ENCODE assay signal across 23 cellular contexts in the genomic region with DNA sequence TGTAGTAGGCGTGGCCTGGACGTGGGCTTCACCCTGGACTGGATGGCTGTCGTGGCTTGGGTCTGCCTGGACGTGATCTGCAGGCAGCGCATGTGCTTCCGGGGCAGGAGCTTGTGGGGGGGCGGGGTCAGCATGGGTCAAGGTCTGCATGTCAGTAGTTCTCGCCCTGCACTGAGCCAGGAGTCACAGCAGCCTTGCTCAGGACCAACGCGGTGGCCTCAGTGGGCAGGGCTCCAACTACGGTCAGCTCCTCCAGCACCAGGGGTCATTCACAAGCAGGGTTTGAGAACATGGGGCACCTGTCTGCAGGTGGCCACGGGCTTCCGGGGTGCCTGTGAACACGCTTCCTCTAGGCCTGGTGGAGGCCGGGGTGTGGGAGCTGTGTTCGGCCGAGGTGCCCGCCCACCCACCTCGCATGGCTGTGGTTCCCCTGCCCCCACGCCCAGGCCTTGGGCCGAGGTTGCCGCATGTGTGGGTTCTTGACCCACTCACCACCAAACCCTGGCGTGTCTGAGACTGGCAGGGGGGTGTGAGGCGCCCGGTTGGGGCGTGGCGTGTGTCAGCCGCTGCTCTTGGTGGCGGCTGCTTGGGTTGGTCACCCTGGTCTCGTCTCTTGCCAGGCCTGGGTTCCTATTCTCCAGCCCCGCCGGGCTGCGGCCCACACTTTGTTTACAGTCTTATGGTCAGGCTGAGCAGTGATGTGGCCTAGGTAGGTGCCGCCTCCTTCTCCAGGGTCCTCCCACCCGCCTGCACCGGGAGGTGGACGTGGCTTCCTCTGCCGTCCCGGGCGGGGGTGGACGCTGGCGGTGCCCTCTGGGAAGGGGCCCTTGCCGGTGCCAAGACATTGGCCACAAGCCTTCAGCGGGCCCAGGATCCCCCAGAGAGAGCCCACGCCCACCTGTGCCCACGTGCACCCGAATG.
"Had no signal": no experiment of that assay in that cellular context is flagged by ENCODE, and none has a peak within 500 bp of the region (broad histone marks: within the 10 kb centered on the region; RNA-seq: fewer than 3 reads in every experiment).

No MANE protein-coding gene starts in this region.

- H3K9ac ChIP-seq: neural progenitor cell had no signal

- H3K27ac ChIP-seq: body of pancreas, neural progenitor cell, prostate gland, right atrium auricular region, skin epidermis, uterus had no signal

- H3K4me1 ChIP-seq: neural progenitor cell, prostate gland, uterus had no signal

- H3K27ac Mint-ChIP-seq: activated B cell treated with CpG ODN at 0.5 μM for 24 hours; activated CD4-positive, alpha-beta memory T cell treated with anti-CD3 and anti-CD28 coated beads for 36 hours; activated naive CD8-positive, alpha-beta T cell treated with anti-CD3 and anti-CD28 coated beads for 36 hours; activated T-helper 17 cell treated with anti-CD3 and anti-CD28 coated beads, Interleukin-2, amount 50 U/mL, for 72 hours; effector memory CD8-positive, alpha-beta T cell; immature natural killer cell; naive B cell; neural progenitor cell; stimulated activated naive CD8-positive, alpha-beta T cell treated with anti-CD3 and anti-CD28 coated beads, Interleukin-15, Interleukin-2, amounts not matched to agents 100 ng/mL and 50 ng/mL, for 24 hours had no signal

- H3K9me3 Mint-ChIP-seq: activated B cell treated with CpG ODN at 0.5 μM for 24 hours; activated CD4-positive, alpha-beta memory T cell treated with anti-CD3 and anti-CD28 coated beads for 36 hours; activated naive CD8-positive, alpha-beta T cell treated with anti-CD3 and anti-CD28 coated beads for 36 hours; activated T-helper 17 cell treated with anti-CD3 and anti-CD28 coated beads, Interleukin-2, amount 50 U/mL, for 72 hours; effector memory CD8-positive, alpha-beta T cell; immature natural killer cell; naive B cell; neural progenitor cell; stimulated activated naive CD8-positive, alpha-beta T cell treated with anti-CD3 and anti-CD28 coated beads, Interleukin-15, Interleukin-2, amounts not matched to agents 100 ng/mL and 50 ng/mL, for 24 hours had no signal

- H3K4me3 Mint-ChIP-seq: activated B cell treated with CpG ODN at 0.5 μM for 24 hours; activated CD4-positive, alpha-beta memory T cell treated with anti-CD3 and anti-CD28 coated beads for 36 hours; activated naive CD8-positive, alpha-beta T cell treated with anti-CD3 and anti-CD28 coated beads for 36 hours; activated T-helper 17 cell treated with anti-CD3 and anti-CD28 coated beads, Interleukin-2, amount 50 U/mL, for 72 hours; effector memory CD8-positive, alpha-beta T cell; immature natural killer cell; naive B cell; neural progenitor cell; stimulated activated naive CD8-positive, alpha-beta T cell treated with anti-CD3 and anti-CD28 coated beads, Interleukin-15, Interleukin-2, amounts not matched to agents 100 ng/mL and 50 ng/mL, for 24 hours had no signal

- H3K9me3 ChIP-seq: body of pancreas, mucosa of descending colon, prostate gland, right atrium auricular region, tibial nerve, uterus had no signal

- H3K36me3 ChIP-seq: neural progenitor cell, uterus had no signal

- H3K4me1 Mint-ChIP-seq: activated T-helper 17 cell treated with anti-CD3 and anti-CD28 coated beads, Interleukin-2, amount 50 U/mL, for 72 hours had no signal

- H3K27me3 ChIP-seq: body of pancreas, neural progenitor cell, right atrium auricular region, tibial nerve, uterus had no signal

- H3K36me3 Mint-ChIP-seq: naive B cell had no signal

- H3K4me3 ChIP-seq: body of pancreas, mucosa of descending colon, neural progenitor cell, prostate gland, right atrium auricular region, skin epidermis, tibial nerve, uterus had no signal

- DNase-seq: activated B cell treated with CpG ODN at 0.5 μM for 24 hours; activated CD4-positive, alpha-beta memory T cell treated with anti-CD3 and anti-CD28 coated beads for 36 hours; activated CD4-positive, alpha-beta T cell treated with anti-CD3 and anti-CD28 coated beads for 4 hours; activated naive CD4-positive, alpha-beta T cell; activated naive CD8-positive, alpha-beta T cell treated with anti-CD3 and anti-CD28 coated beads for 36 hours; activated T-cell treated with anti-CD3 and anti-CD28 coated beads for 4 hours; amniotic stem cell; body of pancreas; caudate nucleus; effector memory CD8-positive, alpha-beta T cell; immature natural killer cell; mesenchymal stem cell; naive B cell; T-helper 9 cell; uterus had no signal

- H3K27me3 Mint-ChIP-seq: activated B cell treated with CpG ODN at 0.5 μM for 24 hours; activated CD4-positive, alpha-beta memory T cell treated with anti-CD3 and anti-CD28 coated beads for 36 hours; activated naive CD8-positive, alpha-beta T cell treated with anti-CD3 and anti-CD28 coated beads for 36 hours; activated T-helper 17 cell treated with anti-CD3 and anti-CD28 coated beads, Interleukin-2, amount 50 U/mL, for 72 hours; effector memory CD8-positive, alpha-beta T cell; naive B cell; stimulated activated naive CD8-positive, alpha-beta T cell treated with anti-CD3 and anti-CD28 coated beads, Interleukin-15, Interleukin-2, amounts not matched to agents 100 ng/mL and 50 ng/mL, for 24 hours had no signal
